ENCODE assay signal across 24 cellular contexts in genomic region chr10:5679606-5680005, GRCh38. TPM values are rescaled to one million over a fixed set of nuclear protein-coding genes. Genes with fewer than 3 reads are reported as not detected.
DNase-seq lines count a peak whose midpoint lies in the region; ATAC-seq and TF ChIP-seq lines count a peak whose summit lies in the region.
"Had no signal": no experiment of that assay in that cellular context is flagged by ENCODE, and none has a peak within 500 bp of the region (broad histone marks: within the 10 kb centered on the region; RNA-seq: fewer than 3 reads in every experiment).

No MANE protein-coding gene starts in this region.

- H2AFZ ChIP-seq in mammary epithelial cell (ENCODE audit: low read depth, low read length), result no peak overlapping the region
- H2AFZ ChIP-seq: parathyroid adenoma had no signal

- H3K4me2 ChIP-seq in mammary epithelial cell (ENCODE audit: insufficient read depth, low read depth, low read length), result no peak overlapping the region

- H3K9me3 Mint-ChIP-seq in MCF 10A (ENCODE audit: unreplicated experiment), result no peaks in the 10 kb centered on the region
- H3K9me3 Mint-ChIP-seq in activated T-helper 1 cell treated with anti-CD3 and anti-CD28 coated beads, Interleukin-12 subunit alpha, Interleukin-12 subunit beta, Interleukin-2, Interleukin-4 antibody, amounts not matched to agents 30 ng/mL and 10 ng/mL and 1 ng/mL, durations not matched to agents 14 hours and 24 hours and 36 hours, result peaks cover 2% of the 10 kb centered on the region
- H3K9me3 Mint-ChIP-seq: memory B cell had no signal

- in situ Hi-C loops in mammary epithelial cell (cut with MboI; ENCODE audit: low sequenced_read_pairs in 2 of 2), result no loop called here

- no peak for ATAC-seq in GM21447 (IDR thresholded peaks at IDR 0.05; ENCODE audit: unreplicated experiment)
- ATAC-seq: naive thymus-derived CD8-positive, alpha-beta T cell had no signal

- H3K79me2 ChIP-seq in mammary epithelial cell (ENCODE audit: insufficient read depth, low read length), result no peaks in the 10 kb centered on the region
- H3K79me2 ChIP-seq: parathyroid adenoma had no signal

- H3K4me3 ChIP-seq in mammary epithelial cell (replicated peaks in 1 of 3; ENCODE audit: insufficient read depth in 1 of 3, low read depth in 2 of 3, low read length in 3 of 3), result no peak overlapping the region
- no peak overlapping the region for H3K4me3 ChIP-seq in fibroblast of pulmonary artery (replicated peaks; ENCODE audit: low read depth, low read length)
- no peak overlapping the region for H3K4me3 ChIP-seq in lower leg skin (ENCODE audit: low read depth, poor library complexity, severe bottlenecking)
- H3K4me3 ChIP-seq: stomach, upper lobe of left lung had no signal

- DNase-seq in mammary epithelial cell (peak; percentile 46), MCF 10A (ENCODE audit: unreplicated experiment) (no peak), RPMI7951 (ENCODE audit: low read depth) (peak; percentile 71), fibroblast of pulmonary artery (ENCODE audit: low read depth) (peak; percentile 33), lower leg skin (ENCODE audit: low spot score in 2 of 2) (no peak), COLO668 (lab: John Stamatoyannopoulos, UW; ENCODE audit: unreplicated experiment) (no peak)
- DNase-seq in activated T-helper 1 cell treated with anti-CD3 and anti-CD28 coated beads, Interleukin-12 subunit alpha, Interleukin-12 subunit beta, Interleukin-2, Interleukin-4 antibody, amounts not matched to agents 30 ng/mL and 10 ng/mL and 1 ng/mL, durations not matched to agents 14 hours and 24 hours and 36 hours (ENCODE audit: low spot score), result no peak
- DNase-seq: activated CD4-positive, alpha-beta T cell treated with anti-CD3 and anti-CD28 coated beads, Interleukin-2, amount 50 U/mL, for 48 hours; activated T-cell treated with anti-CD3 and anti-CD28 coated beads for 4 hours; CD8-positive, alpha-beta memory T cell; effector CD8-positive, alpha-beta T cell; kidney; naive thymus-derived CD8-positive, alpha-beta T cell; NCI-H1436; NCI-H2171 treated with DMSO at 0.1 percent for 48 hours; SIG-M5; stimulated activated CD4-positive, alpha-beta T cell treated with anti-CD3 and anti-CD28 coated beads, Interleukin-4, amount 100 ng/mL, for 1 hour; stomach; upper lobe of left lung had no signal

- intact Hi-C loops in mammary epithelial cell (cut with micrococcal nuclease), result loop anchor here (5.0 kb wide), 1 partner anchor 133 kb away; the partner anchor contains the start of gene GDI2
- intact Hi-C loops in MCF 10A (cut with micrococcal nuclease), result loop anchor here (10.0 kb wide), 1 partner anchor 55 kb away; no protein-coding TSS in a partner anchor
- intact Hi-C loops in lower leg skin (cut with DNase I; ENCODE audit: low total_unique reads), result loop anchor here (10.0 kb wide), 1 partner anchor 195 kb away; no protein-coding TSS in a partner anchor
- intact Hi-C loops in activated T-helper 1 cell treated with anti-CD3 and anti-CD28 coated beads, Interleukin-12 subunit alpha, Interleukin-12 subunit beta, Interleukin-2, Interleukin-4 antibody, amounts not matched to agents 30 ng/mL and 10 ng/mL and 1 ng/mL, durations not matched to agents 14 hours and 24 hours and 36 hours (cut with micrococcal nuclease), result loop anchor here (5.0 to 10.0 kb wide), 3 partner anchors 52 to 405 kb away; partner anchors contain the start of gene RBM17

- H3K27me3 ChIP-seq in mammary epithelial cell (ENCODE audit: insufficient read depth, low read length), result no peaks in the 10 kb centered on the region
- H3K27me3 ChIP-seq: upper lobe of left lung had no signal

- H3K9me3 ChIP-seq in mammary epithelial cell (replicated peaks; ENCODE audit: insufficient read depth, low read length), result peaks cover 1% of the 10 kb centered on the region
- H3K9me3 ChIP-seq: stomach, upper lobe of left lung had no signal

- no peaks in the 10 kb centered on the region for H4K20me1 ChIP-seq in mammary epithelial cell (ENCODE audit: insufficient read depth, low read length)

- POLR2A ChIA-PET in MCF 10A (lab: Yijun Ruan, JAX), result interaction anchor here (1.0 to 3.1 kb wide), 3 partner anchors 12 to 14 kb away, joined by 3 to 9 read pairs (median 8); no protein-coding TSS in a partner anchor

- H3K27ac ChIP-seq in mammary epithelial cell (ENCODE audit: insufficient read depth, low read depth, low read length), result no peak overlapping the region
- H3K27ac ChIP-seq: parathyroid adenoma, stomach, upper lobe of left lung, VCaP had no signal

- dilution Hi-C loops in mammary epithelial cell (cut with HindIII; ENCODE audit: low sequenced_read_pairs), result no loop called here

- 94% methylated on average over 2 of the region's 2 CpGs for WGBS in mammary epithelial cell (ENCODE audit: low coverage, missing lambda C conversion rate)
- WGBS in lower leg skin, 2 donors, result 76 to 86% methylated on average over 2 of the region's 2 CpGs

- no peaks in the 10 kb centered on the region for H3K27me3 Mint-ChIP-seq in MCF 10A (ENCODE audit: insufficient read depth, unreplicated experiment)
- H3K27me3 Mint-ChIP-seq in activated T-helper 1 cell treated with anti-CD3 and anti-CD28 coated beads, Interleukin-12 subunit alpha, Interleukin-12 subunit beta, Interleukin-2, Interleukin-4 antibody, amounts not matched to agents 30 ng/mL and 10 ng/mL and 1 ng/mL, durations not matched to agents 14 hours and 24 hours and 36 hours (ENCODE audit: insufficient read depth), result peaks cover 20% of the 10 kb centered on the region

- H3K9ac ChIP-seq in mammary epithelial cell (ENCODE audit: insufficient read depth, low read length), result no peak overlapping the region
- H3K9ac ChIP-seq: parathyroid adenoma had no signal

- CTCF ChIA-PET in mammary epithelial cell (lab: Charles Lee; ENCODE audit: low non-redundant PET), result no interaction called here
- CTCF ChIA-PET in MCF 10A (lab: Yijun Ruan, JAX), result interaction anchor here (0.6 to 1.4 kb wide), 3 partner anchors 11 to 56 kb away, joined by 3 read pairs; no protein-coding TSS in a partner anchor

- no peaks in the 10 kb centered on the region for H3K36me3 ChIP-seq in mammary epithelial cell (ENCODE audit: insufficient read depth, low read length)
- H3K36me3 ChIP-seq: stomach, upper lobe of left lung had no signal

- H3K4me1 ChIP-seq in mammary epithelial cell (ENCODE audit: insufficient read depth, low read length), result peaks cover 5% of the 10 kb centered on the region

- no peaks in the 10 kb centered on the region for H3K4me1 Mint-ChIP-seq in MCF 10A (ENCODE audit: insufficient read depth, unreplicated experiment)
- peaks cover 24% of the 10 kb centered on the region for H3K4me1 Mint-ChIP-seq in activated T-helper 1 cell treated with anti-CD3 and anti-CD28 coated beads, Interleukin-12 subunit alpha, Interleukin-12 subunit beta, Interleukin-2, Interleukin-4 antibody, amounts not matched to agents 30 ng/mL and 10 ng/mL and 1 ng/mL, durations not matched to agents 14 hours and 24 hours and 36 hours (ENCODE audit: low read depth)

- H3K36me3 Mint-ChIP-seq in MCF 10A (ENCODE audit: insufficient read depth, unreplicated experiment), result peaks cover 6% of the 10 kb centered on the region
- peaks cover under 1% of the 10 kb centered on the region for H3K36me3 Mint-ChIP-seq in activated T-helper 1 cell treated with anti-CD3 and anti-CD28 coated beads, Interleukin-12 subunit alpha, Interleukin-12 subunit beta, Interleukin-2, Interleukin-4 antibody, amounts not matched to agents 30 ng/mL and 10 ng/mL and 1 ng/mL, durations not matched to agents 14 hours and 24 hours and 36 hours (ENCODE audit: low read depth)
- H3K36me3 Mint-ChIP-seq: memory B cell; naive thymus-derived CD8-positive, alpha-beta T cell had no signal

- TF ChIP-seq POLR2A in lower leg skin (IDR thresholded peaks at IDR 0.05), result no peak

- no TSS peak for BruUV-seq in mammary epithelial cell (replicated peaks; lab: Mats Ljungman, UMichigan)
- no TSS peak for BruUV-seq in MCF 10A (replicated peaks; lab: Mats Ljungman, UMichigan)

- TF ChIP-seq CTCF in mammary epithelial cell (conservative IDR thresholded peaks at IDR 0.05 in 1 of 2, IDR thresholded peaks at IDR 0.05 in 1 of 2; ENCODE audit: extremely low read depth in 1 of 2, insufficient read depth in 1 of 2, low read depth in 1 of 2, low read length in 2 of 2) (peak in 1 of 2 donors; percentile 11), MCF 10A (IDR thresholded peaks at IDR 0.05; ENCODE audit: unreplicated experiment) (no peak), fibroblast of pulmonary artery (IDR thresholded peaks at IDR 0.05; ENCODE audit: low read length, missing control alignments) (peak; percentile 22), lower leg skin (IDR thresholded peaks at IDR 0.05) (no peak)

- H3K4me3 Mint-ChIP-seq in MCF 10A (ENCODE audit: unreplicated experiment), result no peak overlapping the region
- no peak overlapping the region for H3K4me3 Mint-ChIP-seq in activated T-helper 1 cell treated with anti-CD3 and anti-CD28 coated beads, Interleukin-12 subunit alpha, Interleukin-12 subunit beta, Interleukin-2, Interleukin-4 antibody, amounts not matched to agents 30 ng/mL and 10 ng/mL and 1 ng/mL, durations not matched to agents 14 hours and 24 hours and 36 hours
- H3K4me3 Mint-ChIP-seq: CD8-positive, alpha-beta memory T cell; memory B cell; naive thymus-derived CD8-positive, alpha-beta T cell; T-helper 1 cell treated with Interleukin-12 subunit alpha and Interleukin-12 subunit beta and Interleukin-4 antibody, amounts not matched to agents 30 μg/mL and 1 μg/mL, for 36 hours had no signal

- H3K27ac Mint-ChIP-seq in MCF 10A (ENCODE audit: low read depth, unreplicated experiment), result no peak overlapping the region
- H3K27ac Mint-ChIP-seq in activated T-helper 1 cell treated with anti-CD3 and anti-CD28 coated beads, Interleukin-12 subunit alpha, Interleukin-12 subunit beta, Interleukin-2, Interleukin-4 antibody, amounts not matched to agents 30 ng/mL and 10 ng/mL and 1 ng/mL, durations not matched to agents 14 hours and 24 hours and 36 hours, result no peak overlapping the region
- H3K27ac Mint-ChIP-seq: CD8-positive, alpha-beta memory T cell; memory B cell; T-helper 1 cell treated with Interleukin-12 subunit alpha and Interleukin-12 subunit beta and Interleukin-4 antibody, amounts not matched to agents 30 μg/mL and 1 μg/mL, for 36 hours had no signal

RNA-seq across cellular contexts. Expression of gene TASOR2, which starts 5.0 kb away (rescaled TPM):
- total RNA-seq in mammary epithelial cell (10 to 100 TPM; 73.1 to 82.0 TPM), MCF 10A (2022) (93.4 and 123 TPM in 2 replicates), lower leg skin (10 to 100 TPM; 27.0 to 50.5 (median 35.4) TPM)
- polyA plus RNA-seq in mammary epithelial cell, result 30.2 TPM
- 31.8 TPM for polyA minus RNA-seq in mammary epithelial cell
- 71.9 and 92.0 TPM in 2 replicates for total RNA-seq in RPMI7951 (2014; rRNA removed; shearing (Covaris generic))
- total RNA-seq in activated T-helper 1 cell treated with anti-CD3 and anti-CD28 coated beads, Interleukin-12 subunit alpha, Interleukin-12 subunit beta, Interleukin-2, Interleukin-4 antibody, amounts not matched to agents 30 ng/mL and 10 ng/mL and 1 ng/mL, durations not matched to agents 14 hours and 24 hours and 36 hours, result 89.2 and 90.9 TPM in 2 replicates

RNA-seq across cellular contexts. Expression of gene ASB13, which starts 13.2 kb away (rescaled TPM):
- total RNA-seq in mammary epithelial cell (10 to 100 TPM; 16.7 to 17.3 TPM), MCF 10A (2022) (16.3 and 20.7 TPM in 2 replicates), lower leg skin (10 to 100 TPM in 3 of 4 donors, 1 to 10 TPM in 1; 9.9 to 28.5 (median 18.4) TPM)
- polyA plus RNA-seq in mammary epithelial cell, result 14.4 TPM
- 17.0 TPM for polyA minus RNA-seq in mammary epithelial cell
- total RNA-seq in RPMI7951 (2014; rRNA removed; shearing (Covaris generic)), result 11.5 and 11.7 TPM in 2 replicates
- 12.7 and 14.6 TPM in 2 replicates for total RNA-seq in activated T-helper 1 cell treated with anti-CD3 and anti-CD28 coated beads, Interleukin-12 subunit alpha, Interleukin-12 subunit beta, Interleukin-2, Interleukin-4 antibody, amounts not matched to agents 30 ng/mL and 10 ng/mL and 1 ng/mL, durations not matched to agents 14 hours and 24 hours and 36 hours

Comparison
In these comparisons a context has a peak if more than half of its experiments do, and no peak if none do; other contexts are left out.
1. DNase-seq: peak in mammary epithelial cell (single experiment), RPMI7951 (single experiment) and fibroblast of pulmonary artery (single experiment); none in MCF 10A (single experiment), lower leg skin (0 of 2), activated T-helper 1 cell treated with anti-CD3 and anti-CD28 coated beads, Interleukin-12 subunit alpha, Interleukin-12 subunit beta, Interleukin-2, Interleukin-4 antibody, amounts not matched to agents 30 ng/mL and 10 ng/mL and 1 ng/mL, durations not matched to agents 14 hours and 24 hours and 36 hours (single experiment) and COLO668 (single experiment).